In the genomic region with DNA sequence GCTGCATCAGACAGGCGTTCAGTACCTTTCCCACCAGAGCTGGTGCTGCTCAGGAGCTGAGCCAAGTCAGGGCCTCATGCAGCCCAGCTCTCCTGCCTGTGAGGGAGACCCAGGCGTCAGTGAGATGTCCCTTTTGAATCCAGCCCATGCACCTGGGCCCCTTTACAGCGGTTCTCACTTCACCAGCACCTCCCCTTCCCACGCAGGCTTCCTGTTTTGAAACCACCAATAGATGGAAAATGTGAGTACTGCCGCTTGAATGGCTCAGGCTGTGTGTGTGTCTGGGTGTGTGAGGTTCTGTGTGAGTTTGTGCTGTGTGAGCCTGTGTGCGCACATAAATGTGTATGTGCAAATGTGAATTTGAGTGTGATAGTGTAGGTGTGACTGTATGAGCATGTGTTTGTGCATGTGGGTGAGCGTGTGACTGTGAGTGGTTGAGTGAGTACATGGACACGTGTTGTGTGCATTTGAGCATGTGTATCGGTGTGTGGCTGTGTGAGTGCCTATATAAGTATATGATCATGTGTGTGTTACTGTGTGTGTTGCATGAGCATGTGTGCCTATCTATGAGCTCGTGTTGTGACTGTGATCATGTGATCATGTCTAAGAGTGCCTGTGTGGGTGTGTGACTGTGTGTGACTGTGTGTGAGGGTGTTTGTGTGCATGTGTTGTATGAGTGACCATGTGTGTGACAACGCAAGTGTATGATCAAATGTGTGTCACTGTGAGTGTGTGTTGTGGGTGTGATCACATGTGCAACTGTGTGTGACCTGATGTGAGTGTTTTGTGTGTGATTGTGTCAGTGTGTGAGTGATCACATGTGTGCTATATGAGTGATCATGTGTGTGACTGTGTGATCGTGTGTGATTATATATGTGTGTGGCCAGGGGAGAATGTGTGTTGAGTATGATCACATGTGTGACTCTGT, we compare ENCODE assay signal across 9 cellular contexts.
DNase-seq lines count a peak whose midpoint lies in the region; ATAC-seq and TF ChIP-seq lines count a peak whose summit lies in the region.
"Had no signal": no experiment of that assay in that cellular context is flagged by ENCODE, and none has a peak within 500 bp of the region (broad histone marks: within the 10 kb centered on the region; RNA-seq: fewer than 3 reads in every experiment).

No MANE protein-coding gene starts in this region.

- peaks cover 0 to 12% (median 0%) of the 10 kb centered on the region in 3 donors for H3K4me1 ChIP-seq in gastroesophageal sphincter

- CTCF ChIA-PET in T-cell (lab: Charles Lee) = interaction anchor here in 1 of 2 donors (0.6 to 6.0 kb wide), 4 partner anchors 12 to 310 kb away, joined by 3 to 40 read pairs (median 7); a partner anchor contains a TSS

- H3K4me1 Mint-ChIP-seq in T-cell = peaks cover 5 to 26% (median 25%) of the 10 kb centered on the region in 3 donors

- H3K4me3 ChIP-seq in GM12864 (ENCODE audit: low read depth, low read length) = no peak overlapping the region
- H3K4me3 ChIP-seq in gastroesophageal sphincter = no peak overlapping the region
- H3K4me3 ChIP-seq: cardiac muscle cell had no signal

- H3K27me3 ChIP-seq in gastroesophageal sphincter = peaks cover 15% of the 10 kb centered on the region
- H3K27me3 ChIP-seq: cardiac muscle cell had no signal

- no peak for TF ChIP-seq POLR2A in gastroesophageal sphincter (IDR thresholded peaks at IDR 0.05)

- H3K27ac Mint-ChIP-seq in T-cell = no peak overlapping the region
- no peak overlapping the region for H3K27ac Mint-ChIP-seq in activated naive CD4-positive, alpha-beta T cell treated with anti-CD3 and anti-CD28 coated beads, Interleukin-2, amount 50 U/mL, for 72 hours

- ATAC-seq in HG02840 (IDR thresholded peaks at IDR 0.05; ENCODE audit: low FRiP score, unreplicated experiment) (peak; percentile 66), T-cell (replicated peaks in 1 of 4) (peak; percentile 75 to 80 (median 78)), gastroesophageal sphincter (no peak)
- ATAC-seq in activated naive CD4-positive, alpha-beta T cell treated with anti-CD3 and anti-CD28 coated beads, Interleukin-2, amount 50 U/mL, for 72 hours = peak; percentile 73 to 76

- H3K4me3 Mint-ChIP-seq in T-cell = no peak overlapping the region

- no peaks in the 10 kb centered on the region for H3K27me3 Mint-ChIP-seq in T-cell

- DNase-seq in GM12864 (ENCODE audit: low read depth) (peak; percentile 69), T-cell (peak; percentile 47 to 80 (median 60)), NCI-H2107 treated with DMSO at 0.1 percent for 48 hours (lab: John Stamatoyannopoulos, UW; ENCODE audit: unreplicated experiment) (no peak), NCI-H524 treated with DMSO at 0.1 percent for 48 hours (lab: John Stamatoyannopoulos, UW) (no peak)
- DNase-seq in activated naive CD4-positive, alpha-beta T cell treated with anti-CD3 and anti-CD28 coated beads, Interleukin-2, amount 50 U/mL, for 72 hours (ENCODE audit: low spot score in 2 of 2) = peak; percentile 74 to 85
- DNase-seq in stimulated activated CD4-positive, alpha-beta T cell treated with anti-CD3 and anti-CD28 coated beads, Interleukin-1b, Interleukin-23, amount 100 ng/mL, for 4 hours (ENCODE audit: low read depth in 2 of 2) = peak; percentile 53 to 69

- TF ChIP-seq CTCF in GM12864 (IDR thresholded peaks at IDR 0.05; ENCODE audit: low read depth, low read length, missing control alignments) (no peak), gastroesophageal sphincter (IDR thresholded peaks at IDR 0.05) (no peak)

- WGBS in gastroesophageal sphincter (ENCODE audit: low coverage in 1 of 2), 2 donors = 77 to 81% methylated on average over 7 to 10 of the region's 12 CpGs

- H3K27ac ChIP-seq in gastroesophageal sphincter = no peak overlapping the region
- H3K27ac ChIP-seq: cardiac muscle cell had no signal

- H3K36me3 Mint-ChIP-seq in T-cell = no peaks in the 10 kb centered on the region
- H3K36me3 Mint-ChIP-seq in activated naive CD4-positive, alpha-beta T cell treated with anti-CD3 and anti-CD28 coated beads, Interleukin-2, amount 50 U/mL, for 72 hours = peaks cover 0 to 4% of the 10 kb centered on the region in 2 donors

- no peaks in the 10 kb centered on the region for H3K9me3 ChIP-seq in gastroesophageal sphincter

- TF ChIP-seq EP300 in gastroesophageal sphincter (IDR thresholded peaks at IDR 0.05) = no peak

- H3K36me3 ChIP-seq in gastroesophageal sphincter = no peaks in the 10 kb centered on the region
- H3K36me3 ChIP-seq: cardiac muscle cell had no signal

- POLR2A ChIA-PET in T-cell (lab: Charles Lee) = interaction anchor here in 1 of 2 donors (0.6 kb wide), 1 partner anchor 618 kb away, joined by 3 read pairs; no protein-coding TSS in a partner anchor

- peaks cover 0 to 8% (median 0%) of the 10 kb centered on the region in 3 donors for H3K9me3 Mint-ChIP-seq in T-cell
- H3K9me3 Mint-ChIP-seq in activated naive CD4-positive, alpha-beta T cell treated with anti-CD3 and anti-CD28 coated beads, Interleukin-2, amount 50 U/mL, for 72 hours = peaks cover 0 to 4% of the 10 kb centered on the region in 2 donors

Comparison
In these comparisons a context has a peak if more than half of its experiments do, and no peak if none do; other contexts are left out.
1. DNase-seq: peak in GM12864 (single experiment), T-cell (34 of 34), activated naive CD4-positive, alpha-beta T cell treated with anti-CD3 and anti-CD28 coated beads, Interleukin-2, amount 50 U/mL, for 72 hours (2 of 2) and stimulated activated CD4-positive, alpha-beta T cell treated with anti-CD3 and anti-CD28 coated beads, Interleukin-1b, Interleukin-23, amount 100 ng/mL, for 4 hours (2 of 2); none in NCI-H2107 treated with DMSO at 0.1 percent for 48 hours (single experiment) and NCI-H524 treated with DMSO at 0.1 percent for 48 hours (single experiment).